13 cellular contexts compared by ENCODE assay signal in genomic region chr1:2499986-2500596, GRCh38. TPM values are rescaled to one million over a fixed set of nuclear protein-coding genes. Genes with fewer than 3 reads are reported as not detected.
DNase-seq lines count a peak whose midpoint lies in the region; ATAC-seq lines count a peak whose summit lies in the region.
"Had no signal": no experiment of that assay in that cellular context is flagged by ENCODE, and none has a peak within 500 bp of the region (broad histone marks: within the 10 kb centered on the region; RNA-seq: fewer than 3 reads in every experiment).

No MANE protein-coding gene starts in this region.

- CTCF ChIA-PET in activated CD8-positive, alpha-beta memory T cell treated with anti-CD3 and anti-CD28 coated beads, Interleukin-2, amount 10 ng/mL, durations not matched to agents 7 days and 5 days (lab: Charles Lee) = interaction anchor here (1.0 kb wide), 1 partner anchor 85 kb away, joined by 3 read pairs; no protein-coding TSS in a partner anchor

- intact Hi-C loops in left colon (cut with DNase I, micrococcal nuclease) = no loop called here

- peak overlapping the region; percentile 72 for H3K27ac Mint-ChIP-seq in activated CD8-positive, alpha-beta memory T cell treated with anti-CD3 and anti-CD28 coated beads, Interleukin-2, amount 10 ng/mL, durations not matched to agents 7 days and 5 days
- H3K27ac Mint-ChIP-seq in activated naive CD4-positive, alpha-beta T cell treated with anti-CD3 and anti-CD28 coated beads, Interleukin-2, amount 50 U/mL, for 72 hours = peak overlapping the region in 1 of 2 donors; percentile 79
- H3K27ac Mint-ChIP-seq in stimulated activated effector memory CD8-positive, alpha-beta T cell treated with anti-CD3 and anti-CD28 coated beads, Interleukin-12 subunit alpha, Interleukin-12 subunit beta, amount 100 ng/mL, for 72 hours = peak overlapping the region; percentile 92
- H3K27ac Mint-ChIP-seq: progenitor cell of endocrine pancreas had no signal

- H3K36me3 Mint-ChIP-seq in activated CD8-positive, alpha-beta memory T cell treated with anti-CD3 and anti-CD28 coated beads, Interleukin-2, amount 10 ng/mL, durations not matched to agents 7 days and 5 days = no peaks in the 10 kb centered on the region
- no peaks in the 10 kb centered on the region for H3K36me3 Mint-ChIP-seq in activated naive CD4-positive, alpha-beta T cell treated with anti-CD3 and anti-CD28 coated beads, Interleukin-2, amount 50 U/mL, for 72 hours
- peaks cover 5% of the 10 kb centered on the region for H3K36me3 Mint-ChIP-seq in stimulated activated effector memory CD8-positive, alpha-beta T cell treated with anti-CD3 and anti-CD28 coated beads, Interleukin-12 subunit alpha, Interleukin-12 subunit beta, amount 100 ng/mL, for 72 hours

- H3K27me3 Mint-ChIP-seq in activated CD8-positive, alpha-beta memory T cell treated with anti-CD3 and anti-CD28 coated beads, Interleukin-2, amount 10 ng/mL, durations not matched to agents 7 days and 5 days = no peaks in the 10 kb centered on the region
- H3K27me3 Mint-ChIP-seq: progenitor cell of endocrine pancreas had no signal

- H3K4me3 Mint-ChIP-seq in activated CD8-positive, alpha-beta memory T cell treated with anti-CD3 and anti-CD28 coated beads, Interleukin-2, amount 10 ng/mL, durations not matched to agents 7 days and 5 days = no peak overlapping the region
- H3K4me3 Mint-ChIP-seq in stimulated activated effector memory CD8-positive, alpha-beta T cell treated with anti-CD3 and anti-CD28 coated beads, Interleukin-12 subunit alpha, Interleukin-12 subunit beta, amount 100 ng/mL, for 72 hours = peak overlapping the region; percentile 41

- H3K9me3 Mint-ChIP-seq in activated CD8-positive, alpha-beta memory T cell treated with anti-CD3 and anti-CD28 coated beads, Interleukin-2, amount 10 ng/mL, durations not matched to agents 7 days and 5 days (ENCODE audit: low read depth) = no peaks in the 10 kb centered on the region
- no peaks in the 10 kb centered on the region for H3K9me3 Mint-ChIP-seq in activated naive CD4-positive, alpha-beta T cell treated with anti-CD3 and anti-CD28 coated beads, Interleukin-2, amount 50 U/mL, for 72 hours
- no peaks in the 10 kb centered on the region for H3K9me3 Mint-ChIP-seq in stimulated activated effector memory CD8-positive, alpha-beta T cell treated with anti-CD3 and anti-CD28 coated beads, Interleukin-12 subunit alpha, Interleukin-12 subunit beta, amount 100 ng/mL, for 72 hours

- peak; percentile 22 for ATAC-seq in activated CD8-positive, alpha-beta memory T cell treated with anti-CD3 and anti-CD28 coated beads, Interleukin-2, amount 10 ng/mL, durations not matched to agents 7 days and 5 days
- ATAC-seq in activated naive CD4-positive, alpha-beta T cell treated with anti-CD3 and anti-CD28 coated beads, Interleukin-2, amount 50 U/mL, for 72 hours = peak; percentile 6 to 35
- ATAC-seq in stimulated activated effector memory CD8-positive, alpha-beta T cell treated with anti-CD3 and anti-CD28 coated beads, Interleukin-12 subunit alpha, Interleukin-12 subunit beta, amount 100 ng/mL, for 72 hours = peak; percentile 44
- ATAC-seq in HG03095 (IDR thresholded peaks at IDR 0.05; ENCODE audit: unreplicated experiment) (no peak), left colon (no peak)
- ATAC-seq: gastroesophageal sphincter had no signal

- DNase-seq in activated CD8-positive, alpha-beta memory T cell treated with anti-CD3 and anti-CD28 coated beads, Interleukin-2, amount 10 ng/mL, durations not matched to agents 7 days and 5 days = peak; percentile 64
- no peak for DNase-seq in activated CD8-positive, alpha-beta memory T cell treated with anti-CD3 and anti-CD28 coated beads, Interleukin-2, amount 50 U/mL, for 48 hours
- DNase-seq in NCI-H69 (lab: John Stamatoyannopoulos, UW) (peak; percentile 69), islet precursor cell (no peak), left colon (no peak)
- DNase-seq in activated naive CD4-positive, alpha-beta T cell treated with anti-CD3 and anti-CD28 coated beads, Interleukin-2, amount 50 U/mL, for 72 hours (ENCODE audit: low spot score in 2 of 2) = no peak
- no peak for DNase-seq in stimulated activated effector memory CD8-positive, alpha-beta T cell treated with anti-CD3 and anti-CD28 coated beads, Interleukin-12 subunit alpha, Interleukin-12 subunit beta, amount 100 ng/mL, for 72 hours (ENCODE audit: low spot score in 2 of 2)
- DNase-seq: brain microvascular endothelial cell, EL had no signal

- H3K4me1 Mint-ChIP-seq in activated CD8-positive, alpha-beta memory T cell treated with anti-CD3 and anti-CD28 coated beads, Interleukin-2, amount 10 ng/mL, durations not matched to agents 7 days and 5 days = peaks cover 24% of the 10 kb centered on the region
- peaks cover 31% of the 10 kb centered on the region for H3K4me1 Mint-ChIP-seq in stimulated activated effector memory CD8-positive, alpha-beta T cell treated with anti-CD3 and anti-CD28 coated beads, Interleukin-12 subunit alpha, Interleukin-12 subunit beta, amount 100 ng/mL, for 72 hours

RNA-seq across cellular contexts. Expression of gene PLCH2, which starts 24.0 kb away (rescaled TPM):
- 10 to 100 TPM in 1 of 2 experiments, 1 to 10 TPM in 1; 6.5 to 13.5 TPM for total RNA-seq in activated CD8-positive, alpha-beta memory T cell treated with anti-CD3 and anti-CD28 coated beads, Interleukin-2, amount 10 ng/mL, durations not matched to agents 7 days and 5 days
- 1 to 10 TPM; 6.9 to 7.1 TPM for total RNA-seq in activated naive CD4-positive, alpha-beta T cell treated with anti-CD3 and anti-CD28 coated beads, Interleukin-2, amount 50 U/mL, for 72 hours
- 1 to 10 TPM; 3.6 to 4.6 TPM for total RNA-seq in left colon
- total RNA-seq: progenitor cell of endocrine pancreas had no signal

RNA-seq across cellular contexts. Expression of gene PANK4, which starts 26.3 kb away (rescaled TPM):
- total RNA-seq in activated CD8-positive, alpha-beta memory T cell treated with anti-CD3 and anti-CD28 coated beads, Interleukin-2, amount 10 ng/mL, durations not matched to agents 7 days and 5 days = 10 to 100 TPM; 72.2 to 91.2 TPM
- 10 to 100 TPM; 45.7 to 79.7 TPM for total RNA-seq in activated naive CD4-positive, alpha-beta T cell treated with anti-CD3 and anti-CD28 coated beads, Interleukin-2, amount 50 U/mL, for 72 hours
- total RNA-seq in left colon = 10 to 100 TPM; 29.4 to 32.6 TPM

RNA-seq across cellular contexts. Expression of gene HES5, which starts 30.0 kb away (rescaled TPM):
- total RNA-seq in activated CD8-positive, alpha-beta memory T cell treated with anti-CD3 and anti-CD28 coated beads, Interleukin-2, amount 10 ng/mL, durations not matched to agents 7 days and 5 days = not detected
- total RNA-seq in activated naive CD4-positive, alpha-beta T cell treated with anti-CD3 and anti-CD28 coated beads, Interleukin-2, amount 50 U/mL, for 72 hours = under 1 TPM in 1 of 2 donors, not detected in 1; 0.19 TPM
- total RNA-seq in left colon = 1 to 10 TPM; 2.7 to 6.2 TPM
- total RNA-seq: gastroesophageal sphincter, mononuclear cell had no signal

RNA-seq across cellular contexts. Expression of gene TNFRSF14, which starts 56.1 kb away (rescaled TPM):
- 100 to 1,000 TPM; 106 to 111 TPM for total RNA-seq in activated CD8-positive, alpha-beta memory T cell treated with anti-CD3 and anti-CD28 coated beads, Interleukin-2, amount 10 ng/mL, durations not matched to agents 7 days and 5 days
- 100 to 1,000 TPM; 124 to 183 TPM for total RNA-seq in activated naive CD4-positive, alpha-beta T cell treated with anti-CD3 and anti-CD28 coated beads, Interleukin-2, amount 50 U/mL, for 72 hours
- 100 to 1,000 TPM; 142 to 178 TPM for total RNA-seq in left colon

Comparison
In these comparisons a context has a peak if more than half of its experiments do, and no peak if none do; other contexts are left out.
1. DNase-seq: peak in activated CD8-positive, alpha-beta memory T cell treated with anti-CD3 and anti-CD28 coated beads, Interleukin-2, amount 10 ng/mL, durations not matched to agents 7 days and 5 days (single experiment) and NCI-H69 (single experiment); none in activated CD8-positive, alpha-beta memory T cell treated with anti-CD3 and anti-CD28 coated beads, Interleukin-2, amount 50 U/mL, for 48 hours (single experiment), activated naive CD4-positive, alpha-beta T cell treated with anti-CD3 and anti-CD28 coated beads, Interleukin-2, amount 50 U/mL, for 72 hours (0 of 2), stimulated activated effector memory CD8-positive, alpha-beta T cell treated with anti-CD3 and anti-CD28 coated beads, Interleukin-12 subunit alpha, Interleukin-12 subunit beta, amount 100 ng/mL, for 72 hours (0 of 2), islet precursor cell (single experiment) and left colon (0 of 2).
2. ATAC-seq: peak in activated CD8-positive, alpha-beta memory T cell treated with anti-CD3 and anti-CD28 coated beads, Interleukin-2, amount 10 ng/mL, durations not matched to agents 7 days and 5 days (single experiment), activated naive CD4-positive, alpha-beta T cell treated with anti-CD3 and anti-CD28 coated beads, Interleukin-2, amount 50 U/mL, for 72 hours (2 of 2) and stimulated activated effector memory CD8-positive, alpha-beta T cell treated with anti-CD3 and anti-CD28 coated beads, Interleukin-12 subunit alpha, Interleukin-12 subunit beta, amount 100 ng/mL, for 72 hours (single experiment); none in HG03095 (single experiment) and left colon (single experiment).